In the genomic region with DNA sequence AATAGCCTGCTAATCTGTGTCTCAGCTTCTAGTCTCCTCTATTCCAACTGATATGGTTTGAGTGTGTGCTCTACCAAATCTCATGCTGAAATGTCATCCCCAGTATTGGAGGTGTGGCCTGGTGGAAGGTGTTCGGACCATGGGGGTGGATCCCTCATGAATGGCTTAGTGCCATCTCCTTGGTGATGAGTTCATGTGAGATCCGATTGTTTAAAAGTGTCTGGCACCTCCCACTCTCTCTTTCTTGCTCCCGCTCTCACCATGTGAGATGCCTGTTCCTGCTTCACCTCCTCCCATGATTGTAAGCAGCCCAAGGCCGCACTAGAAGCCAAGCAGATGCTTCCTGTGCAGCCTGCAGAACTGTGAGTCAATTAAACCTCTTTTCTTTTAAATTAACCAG, we compare ENCODE assay signal across 9 cellular contexts.
"Had no signal": no experiment of that assay in that cellular context is flagged by ENCODE, and none has a peak within 500 bp of the region (broad histone marks: within the 10 kb centered on the region; RNA-seq: fewer than 3 reads in every experiment).

No MANE protein-coding gene starts in this region.

- H3K27ac ChIP-seq: GM23248, HL-60 had no signal

- FAIRE-seq: HTR-8/SVneo, K562 had no signal

- H2AFZ ChIP-seq: GM23248 had no signal

- DNase-seq: GM23248, H7, HFFc6, IMR-90, KG1 had no signal

- H3K4me3 ChIP-seq: GM23248, HAP-1, K562 had no signal

- H3K9ac ChIP-seq: GM23248 had no signal

- H3K9me3 ChIP-seq: HAP-1 had no signal

- H3K36me3 ChIP-seq: HAP-1 had no signal

- H3K4me1 ChIP-seq: HAP-1 had no signal
